8 cellular contexts compared by ENCODE assay signal in genomic region chr13:50126378-50127016, GRCh38.
DNase-seq lines count a peak whose midpoint lies in the region; ATAC-seq and TF ChIP-seq lines count a peak whose summit lies in the region.

No MANE protein-coding gene starts in this region.

- DNase-seq in NCI-H146 (lab: John Stamatoyannopoulos, UW) (peak; percentile 65), NCI-H146 treated with DMSO at 0.1 percent for 48 hours (lab: John Stamatoyannopoulos, UW; ENCODE audit: unreplicated experiment) (no peak), NB4 (ENCODE audit: low read depth) (peak; percentile 38), adipocyte (ENCODE audit: low read depth) (peak; percentile 43), kidney epithelial cell (ENCODE audit: low read depth) (no peak), testis (no peak), amniotic stem cell (lab: John Stamatoyannopoulos, UW) (no peak)

- no peak for TF ChIP-seq CTCF in NB4 (IDR thresholded peaks at IDR 0.05; ENCODE audit: low read depth, low read length)
- TF ChIP-seq CTCF in kidney epithelial cell (IDR thresholded peaks at IDR 0.05; ENCODE audit: insufficient read depth, low read length, poor library complexity, severe bottlenecking), result no peak
- no peak for TF ChIP-seq CTCF in testis (IDR thresholded peaks at IDR 0.05)

- peak overlapping the region; percentile 98 for H3K9ac ChIP-seq in adipocyte (ENCODE audit: low read length)

- ATAC-seq in HG03045 (IDR thresholded peaks at IDR 0.05; ENCODE audit: unreplicated experiment), result no peak

- peak overlapping the region; percentile 97 to 98 for H3K27ac ChIP-seq in testis

- H3K4me1 ChIP-seq in adipocyte (ENCODE audit: control insufficient read depth, insufficient read depth, low read length) (peaks cover 50% of the 10 kb centered on the region), testis (peaks cover 17% of the 10 kb centered on the region)

- TF ChIP-seq POLR2A in NB4 (IDR thresholded peaks at IDR 0.05; ENCODE audit: extremely low read depth, insufficient read length) (no peak), testis (IDR thresholded peaks at IDR 0.05) (no peak)

- H3K4me3 ChIP-seq in NB4 (ENCODE audit: low read depth, low read length) (peak overlapping the region; percentile 63), adipocyte (ENCODE audit: low read length) (peak overlapping the region; percentile 84), kidney epithelial cell (ENCODE audit: low read depth, low read length) (peak overlapping the region; percentile 67), testis (peak overlapping the region; percentile 91)

- no peaks in the 10 kb centered on the region for H3K36me3 ChIP-seq in adipocyte (ENCODE audit: control insufficient read depth, insufficient read depth, low read length, severe bottlenecking)
- H3K36me3 ChIP-seq in kidney epithelial cell (ENCODE audit: control insufficient read depth, insufficient read depth, low read length), result no peaks in the 10 kb centered on the region
- no peaks in the 10 kb centered on the region for H3K36me3 ChIP-seq in testis (ENCODE audit: low read depth, missing control alignments)

- no peaks in the 10 kb centered on the region for H3K27me3 ChIP-seq in adipocyte (replicated peaks; ENCODE audit: control insufficient read depth, insufficient read depth, low read length)
- peaks cover 45% of the 10 kb centered on the region for H3K27me3 ChIP-seq in kidney epithelial cell (ENCODE audit: control insufficient read depth, insufficient read depth, low read length)
- H3K27me3 ChIP-seq in testis, result peaks cover 5% of the 10 kb centered on the region

- H3K9me3 ChIP-seq in adipocyte (ENCODE audit: control insufficient read depth, low read length), result no peaks in the 10 kb centered on the region
- no peaks in the 10 kb centered on the region for H3K9me3 ChIP-seq in testis

- intact Hi-C loops in testis (cut with DNase I; ENCODE audit: low total_unique reads), result loop anchor here (5.0 kb wide), 1 partner anchor 44 kb away; no protein-coding TSS in a partner anchor

- WGBS in testis, 2 donors, result 40 to 54% methylated on average over 22 of the region's 22 CpGs

Comparison
In these comparisons a context has a peak if more than half of its experiments do, and no peak if none do; other contexts are left out.
1. DNase-seq: peak in NCI-H146 (single experiment), NB4 (single experiment) and adipocyte (single experiment); none in NCI-H146 treated with DMSO at 0.1 percent for 48 hours (single experiment), kidney epithelial cell (single experiment), testis (single experiment) and amniotic stem cell (single experiment).
2. Peak in every context shown above with its lines, with median percentiles within 50 percentile points of each other: H3K4me3 ChIP-seq.